8 cellular contexts compared by ENCODE assay signal in genomic region chr4:53908661-53909078, GRCh38.
DNase-seq lines count a peak whose midpoint lies in the region; ATAC-seq, FAIRE-seq and TF ChIP-seq lines count a peak whose summit lies in the region.

No MANE protein-coding gene starts in this region.

- H3K4me3 Mint-ChIP-seq in endodermal cell = peak overlapping the region; percentile 25

- H3K9me3 ChIP-seq in A673 (ENCODE audit: low read depth, low read length, poor library complexity, severe bottlenecking) (no peaks in the 10 kb centered on the region), Loucy (ENCODE audit: insufficient read depth, low read depth, low read length) (no peaks in the 10 kb centered on the region), endodermal cell (ENCODE audit: control insufficient read depth, low read length) (no peaks in the 10 kb centered on the region), mesodermal cell (ENCODE audit: control insufficient read depth, low read length) (no peaks in the 10 kb centered on the region)

- peak overlapping the region; percentile 48 for H3K27ac Mint-ChIP-seq in endodermal cell

- H3K27me3 Mint-ChIP-seq in endodermal cell (ENCODE audit: insufficient read depth) = peaks cover 16% of the 10 kb centered on the region

- peaks cover 38% of the 10 kb centered on the region for H3K4me1 Mint-ChIP-seq in endodermal cell

- peaks cover 4% of the 10 kb centered on the region for H3K4me1 ChIP-seq in A673 (ENCODE audit: insufficient read depth, low read length, poor library complexity, severe bottlenecking)
- H3K4me1 ChIP-seq in Loucy (ENCODE audit: insufficient read depth, low read length, poor library complexity, severe bottlenecking) = peaks cover 11% of the 10 kb centered on the region
- peaks cover 6% of the 10 kb centered on the region for H3K4me1 ChIP-seq in endodermal cell (ENCODE audit: control insufficient read depth, insufficient read depth, low read length)
- H3K4me1 ChIP-seq in mesodermal cell (ENCODE audit: control insufficient read depth, insufficient read depth, low read length, poor library complexity, severe bottlenecking) = peaks cover 35% of the 10 kb centered on the region

- no peaks in the 10 kb centered on the region for H3K36me3 ChIP-seq in A673 (ENCODE audit: insufficient read depth, low read length, poor library complexity, severe bottlenecking)
- H3K36me3 ChIP-seq in Loucy (ENCODE audit: insufficient read depth, low read length) = no peaks in the 10 kb centered on the region
- H3K36me3 ChIP-seq in endodermal cell (ENCODE audit: control insufficient read depth, insufficient read depth, low read length) = no peaks in the 10 kb centered on the region
- H3K36me3 ChIP-seq in mesodermal cell (ENCODE audit: control insufficient read depth, insufficient read depth, low read length) = no peaks in the 10 kb centered on the region

- no peak overlapping the region for H3K27ac ChIP-seq in A673 (ENCODE audit: low read depth, low read length, poor library complexity, severe bottlenecking)
- no peak overlapping the region for H3K27ac ChIP-seq in endodermal cell (ENCODE audit: low read depth, low read length)
- peak overlapping the region; percentile 72 for H3K27ac ChIP-seq in mesodermal cell (ENCODE audit: low read depth, low read length, severe bottlenecking)

- no peaks in the 10 kb centered on the region for H4K20me1 ChIP-seq in Loucy (ENCODE audit: insufficient read depth, low read length, poor library complexity, severe bottlenecking)

- 8 to 30% methylated on average over 5 to 7 of the region's 8 CpGs for WGBS in endodermal cell (ENCODE audit: insufficient coverage in 1 of 2, insufficient read length in 1 of 2), 2 experiments
- 10% methylated on average over 4 to 6 of the region's 8 CpGs for WGBS in mesodermal cell (ENCODE audit: insufficient coverage in 2 of 2), 2 experiments

- TF ChIP-seq CTCF in A673 (conservative IDR thresholded peaks at IDR 0.05; ENCODE audit: low read depth, low read length) (peak; percentile 62), GM10266 (IDR thresholded peaks at IDR 0.05; ENCODE audit: control insufficient read depth, insufficient read depth, low read depth, missing control alignments) (peak; percentile 50), Loucy (conservative IDR thresholded peaks at IDR 0.05; ENCODE audit: low read length) (peak; percentile 87), endodermal cell (conservative IDR thresholded peaks at IDR 0.05) (peak; percentile 82)

- H3K4me2 ChIP-seq in Loucy (ENCODE audit: low read depth, low read length, poor library complexity, severe bottlenecking) = peak overlapping the region; percentile 72

- H3F3A ChIP-seq in Loucy (ENCODE audit: low read depth) = no peaks in the 10 kb centered on the region

- no peaks in the 10 kb centered on the region for H3K9me2 ChIP-seq in Loucy (replicated peaks; ENCODE audit: low read depth, low read length)

- H3K4me3 ChIP-seq in A673 (ENCODE audit: low read depth, low read length, poor library complexity, severe bottlenecking) (no peak overlapping the region), Loucy (ENCODE audit: low read length, poor library complexity, severe bottlenecking) (peak overlapping the region; percentile 51), endodermal cell (ENCODE audit: low read length) (peak overlapping the region; percentile 68), mesodermal cell (ENCODE audit: extremely low read depth, insufficient read depth, low read length, poor library complexity, severe bottlenecking) (no peak overlapping the region)

- H3K9ac ChIP-seq in Loucy (ENCODE audit: low read depth, low read length, poor library complexity, severe bottlenecking) = no peak overlapping the region
- no peak overlapping the region for H3K9ac ChIP-seq in endodermal cell (ENCODE audit: extremely low read depth, low read length, poor library complexity, severe bottlenecking)

- H3K9me3 Mint-ChIP-seq in endodermal cell = no peaks in the 10 kb centered on the region

- ATAC-seq in GM19324 (IDR thresholded peaks at IDR 0.05; ENCODE audit: low FRiP score, unreplicated experiment) = no peak

- H3K79me2 ChIP-seq in Loucy (ENCODE audit: insufficient read depth, low read length) = no peaks in the 10 kb centered on the region

- DNase-seq in A673 (ENCODE audit: low spot score) (peak; percentile 69), GM10266 (ENCODE audit: extremely low spot score) (peak; percentile 51), SIG-M5 treated with dmso at 0.1 percent for 504 hours (lab: John Stamatoyannopoulos, UW; ENCODE audit: unreplicated experiment) (peak; percentile 87), endodermal cell (no peak), urothelium cell line (ENCODE audit: low spot score) (peak; percentile 82)

- peak; percentile 70 for FAIRE-seq in urothelium cell line (lab: Jason Lieb, UNC)

- intact Hi-C loops in A673 (cut with micrococcal nuclease; ENCODE audit: unreplicated experiment) = loop anchor here (2.0 to 10.0 kb wide), 3 partner anchors 320 to 711 kb away; partner anchors contain the start of gene PDGFRA

- POLR2A ChIA-PET in A673 (lab: Charles Lee; ENCODE audit: low non-redundant PET) = no interaction called here

- no TSS peak for BruUV-seq in A673 (replicated peaks; lab: Mats Ljungman, UMichigan)

- CTCF ChIA-PET in A673 (lab: Charles Lee) = no interaction called here

- H3K36me3 Mint-ChIP-seq in endodermal cell (ENCODE audit: low read depth) = no peaks in the 10 kb centered on the region

- peak overlapping the region; percentile 73 for H2AFZ ChIP-seq in Loucy (ENCODE audit: low read length)

- H3K27me3 ChIP-seq in A673 (replicated peaks; ENCODE audit: insufficient read depth, low read depth, low read length, poor library complexity) = peaks cover 11% of the 10 kb centered on the region
- H3K27me3 ChIP-seq in Loucy (ENCODE audit: insufficient read depth, low read length, poor library complexity, severe bottlenecking) = no peaks in the 10 kb centered on the region
- peaks cover 7% of the 10 kb centered on the region for H3K27me3 ChIP-seq in endodermal cell (ENCODE audit: control insufficient read depth, insufficient read depth, low read length, poor library complexity, severe bottlenecking)

Comparison
In these comparisons a context has a peak if more than half of its experiments do, and no peak if none do; other contexts are left out.
1. H3K4me3 ChIP-seq: peak in Loucy (single experiment) and endodermal cell (single experiment); none in A673 (single experiment) and mesodermal cell (single experiment).
2. Peak in every context shown above with its lines, with median percentiles within 50 percentile points of each other: CTCF ChIP-seq.